In genomic region chr11:62399868-62400245, GRCh38 we compare ENCODE assay signal across 20 cellular contexts. TPM values are rescaled to one million over a fixed set of nuclear protein-coding genes. Genes with fewer than 3 reads are reported as not detected.
DNase-seq lines count a peak whose midpoint lies in the region; ATAC-seq, FAIRE-seq and TF ChIP-seq lines count a peak whose summit lies in the region.
"Had no signal": no experiment of that assay in that cellular context is flagged by ENCODE, and none has a peak within 500 bp of the region (broad histone marks: within the 10 kb centered on the region; RNA-seq: fewer than 3 reads in every experiment).

No MANE protein-coding gene starts in this region.

- H3K36me3 Mint-ChIP-seq in activated T-cell treated with anti-CD3 and anti-CD28 coated beads, Interleukin-2, amount 50 U/mL, for 24 hours (ENCODE audit: low read depth) = peaks cover 2% of the 10 kb centered on the region

- FAIRE-seq in kidney (lab: Jason Lieb, UNC) = no peak
- FAIRE-seq: A204.1 had no signal

- H2BK15ac ChIP-seq in mesendoderm (replicated peaks; ENCODE audit: low read depth) = no peak overlapping the region

- H4K5ac ChIP-seq in mesendoderm (ENCODE audit: low read length) = no peak overlapping the region

- H3K27ac ChIP-seq in heart left ventricle = peak overlapping the region in 11 of 12 donors; percentile 7 to 85 (median 63)
- H3K27ac ChIP-seq in ovary = peak overlapping the region; percentile 49 to 79
- peak overlapping the region; percentile 87 for H3K27ac ChIP-seq in vagina
- H3K27ac ChIP-seq in kidney (ENCODE audit: low read depth in 2 of 2, low read length in 2 of 2) = no peak overlapping the region
- no peak overlapping the region for H3K27ac ChIP-seq in mesendoderm (ENCODE audit: low read depth, low read length)
- H3K27ac ChIP-seq: parathyroid adenoma had no signal

- H3K4me1 ChIP-seq in heart left ventricle (peaks cover 6 to 80% (median 60%) of the 10 kb centered on the region in 12 donors), ovary (ENCODE audit: insufficient read depth) (peaks cover 49% of the 10 kb centered on the region), vagina (peaks cover 87% of the 10 kb centered on the region), kidney (ENCODE audit: control insufficient read depth in 1 of 2, insufficient read depth in 1 of 2, low read depth in 1 of 2, low read length in 2 of 2) (peaks cover 0 to 23% of the 10 kb centered on the region in 2 donors), mesendoderm (ENCODE audit: control insufficient read depth, low read depth, low read length) (peaks cover 3% of the 10 kb centered on the region)

- TF ChIP-seq POLR2A in heart left ventricle (IDR thresholded peaks at IDR 0.05) = no peak
- no peak for TF ChIP-seq POLR2A in ovary (IDR thresholded peaks at IDR 0.05)
- no peak for TF ChIP-seq POLR2A in vagina (IDR thresholded peaks at IDR 0.05)

- no peak overlapping the region for H3K56ac ChIP-seq in mesendoderm (ENCODE audit: low read length)

- H3K79me2 ChIP-seq in mesendoderm (ENCODE audit: control insufficient read depth, insufficient read depth, low read length) = no peaks in the 10 kb centered on the region
- H3K79me2 ChIP-seq: parathyroid adenoma had no signal

- TF ChIP-seq CTCF in heart left ventricle (IDR thresholded peaks at IDR 0.05) = no peak
- no peak for TF ChIP-seq CTCF in ovary (IDR thresholded peaks at IDR 0.05)
- TF ChIP-seq CTCF in vagina (IDR thresholded peaks at IDR 0.05) = no peak
- TF ChIP-seq CTCF in kidney (IDR thresholded peaks at IDR 0.05; ENCODE audit: borderline replicate concordance, extremely low read depth, insufficient read depth) = no peak

- H3K9me3 Mint-ChIP-seq in activated T-cell treated with anti-CD3 and anti-CD28 coated beads, Interleukin-2, amount 50 U/mL, for 24 hours = no peaks in the 10 kb centered on the region
- H3K9me3 Mint-ChIP-seq: GM23338 had no signal

- H3K79me1 ChIP-seq in mesendoderm (ENCODE audit: low read length) = no peaks in the 10 kb centered on the region

- no peak overlapping the region for H3K4me3 Mint-ChIP-seq in activated T-cell treated with anti-CD3 and anti-CD28 coated beads, Interleukin-2, amount 50 U/mL, for 24 hours
- H3K4me3 Mint-ChIP-seq: GM23338 had no signal

- H3K23ac ChIP-seq in mesendoderm (ENCODE audit: low read length) = no peak overlapping the region

- no peak overlapping the region for H2AK5ac ChIP-seq in mesendoderm (ENCODE audit: low read length)

- ATAC-seq in heart left ventricle = peak in 2 of 4 donors; percentile 5 to 15
- no peak for ATAC-seq in HG03025 (IDR thresholded peaks at IDR 0.05; ENCODE audit: low FRiP score, unreplicated experiment)
- ATAC-seq: GM23338 had no signal

- DNase-seq in activated T-cell treated with anti-CD3 and anti-CD28 coated beads, Interleukin-2, amount 50 U/mL, for 24 hours = no peak
- no peak for DNase-seq in activated T-cell treated with anti-CD3 and anti-CD28 coated beads, Interleukin-2, amount 50 U/mL, for 48 hours
- DNase-seq in heart left ventricle (peak in 1 of 5 donors; percentile 63), ovary (peak in 4 of 5 donors; percentile 48 to 75 (median 63)), vagina (ENCODE audit: extremely low spot score in 2 of 2) (no peak), kidney (no peak), mesendoderm (no peak)
- DNase-seq: activated CD4-positive, alpha-beta T cell treated with anti-CD3 and anti-CD28 coated beads, Interleukin-2, amount 50 U/mL, for 48 hours; activated naive CD4-positive, alpha-beta T cell treated with anti-CD3 and anti-CD28 coated beads, Interleukin-2, amount 50 U/mL, for 16 hours; DMS 273 treated with DMSO at 0.1 percent for 48 hours; left colon; stimulated activated CD4-positive, alpha-beta T cell treated with anti-CD3 and anti-CD28 coated beads, Interleukin-4, amount 100 ng/mL, for 24 hours; stimulated activated naive CD4-positive, alpha-beta T cell treated with Interleukin-2 at 50 U/mL for 16 hours; T-helper 9 cell had no signal

- H4K8ac ChIP-seq in mesendoderm (ENCODE audit: low read depth, low read length) = no peak overlapping the region

- H3K36me3 ChIP-seq in heart left ventricle (no peaks in the 10 kb centered on the region), ovary (no peaks in the 10 kb centered on the region), vagina (no peaks in the 10 kb centered on the region), kidney (ENCODE audit: control insufficient read depth in 1 of 2, insufficient read depth in 2 of 2, low read length in 2 of 2) (no peaks in the 10 kb centered on the region), mesendoderm (ENCODE audit: control insufficient read depth, insufficient read depth, low read length) (no peaks in the 10 kb centered on the region)

- no peaks in the 10 kb centered on the region for H3K9me3 ChIP-seq in heart left ventricle
- no peaks in the 10 kb centered on the region for H3K9me3 ChIP-seq in ovary
- H3K9me3 ChIP-seq in vagina = no peaks in the 10 kb centered on the region
- H3K9me3 ChIP-seq in kidney (ENCODE audit: control insufficient read depth in 1 of 2, low read length in 2 of 2) = no peaks in the 10 kb centered on the region

- 35 to 66% (median 53%) methylated on average over 7 of the region's 7 CpGs for WGBS in heart left ventricle, 4 donors
- 9 to 16% (median 10%) methylated on average over 7 of the region's 7 CpGs for WGBS in ovary, 3 donors
- WGBS in mesendoderm (ENCODE audit: extremely low coverage, insufficient coverage, low lambda C conversion rate) = no CpG with 5 or more reads among the region's 7 CpGs

- no peak for TF ChIP-seq EP300 in ovary (IDR thresholded peaks at IDR 0.05)

- no peak overlapping the region for H2BK120ac ChIP-seq in mesendoderm (ENCODE audit: low read depth, low read length)

- H3K18ac ChIP-seq in mesendoderm (ENCODE audit: low read length) = no peak overlapping the region

- intact Hi-C loops in heart left ventricle (cut with DNase I) = loop anchor here (5.0 to 10.0 kb wide), 8 partner anchors 142 to 465 kb away; partner anchors contain the start of gene AHNAK (in 2 of the 10)
- intact Hi-C loops in ovary (cut with DNase I) = loop anchor here in 3 of 4 donors (2.0 to 10.0 kb wide), 6 partner anchors 142 to 455 kb away; partner anchors contain the start of genes LBHD1 (in 1 of the 3), LRRN4CL (in 1 of the 3), UBXN1 (in 1 of the 3) and UQCC3 (in 1 of the 3)
- intact Hi-C loops in vagina (cut with DNase I) = loop anchor here (2.0 to 10.0 kb wide), 2 partner anchors 145 to 305 kb away; partner anchors contain the start of genes BSCL2 and GNG3
- intact Hi-C loops in kidney (cut with DNase I) = loop anchor here (10.0 kb wide), 1 partner anchor 295 kb away; no protein-coding TSS in a partner anchor

- no peak overlapping the region for H3K4ac ChIP-seq in mesendoderm (ENCODE audit: low read depth, low read length)

- no peaks in the 10 kb centered on the region for H3K27me3 Mint-ChIP-seq in activated T-cell treated with anti-CD3 and anti-CD28 coated beads, Interleukin-2, amount 50 U/mL, for 24 hours

- H3K4me3 ChIP-seq in heart left ventricle = no peak overlapping the region
- H3K4me3 ChIP-seq in ovary = no peak overlapping the region
- peak overlapping the region in 1 of 2 donors; percentile 3 for H3K4me3 ChIP-seq in vagina
- no peak overlapping the region for H3K4me3 ChIP-seq in kidney (ENCODE audit: low read length in 2 of 2)
- H3K4me3 ChIP-seq in mesendoderm (ENCODE audit: low read length) = no peak overlapping the region
- H3K4me3 ChIP-seq: GM23338 had no signal

- no peak overlapping the region for H2BK5ac ChIP-seq in mesendoderm (ENCODE audit: low read length)

- no peak overlapping the region for H3K4me2 ChIP-seq in mesendoderm (ENCODE audit: low read length)
- H3K4me2 ChIP-seq: GM23338 had no signal

- peak overlapping the region; percentile 52 for H3K27ac Mint-ChIP-seq in activated T-cell treated with anti-CD3 and anti-CD28 coated beads, Interleukin-2, amount 50 U/mL, for 24 hours
- H3K27ac Mint-ChIP-seq: GM23338 had no signal

- H3K9ac ChIP-seq in kidney (ENCODE audit: low read length in 2 of 2) (no peak overlapping the region), mesendoderm (ENCODE audit: low read length) (no peak overlapping the region)
- H3K9ac ChIP-seq: parathyroid adenoma had no signal

- H3K27me3 ChIP-seq in heart left ventricle = no peaks in the 10 kb centered on the region
- H3K27me3 ChIP-seq in ovary = no peaks in the 10 kb centered on the region
- H3K27me3 ChIP-seq in vagina = no peaks in the 10 kb centered on the region
- no peaks in the 10 kb centered on the region for H3K27me3 ChIP-seq in mesendoderm (ENCODE audit: insufficient read depth, low read length, poor library complexity)

- H3K4me1 Mint-ChIP-seq in activated T-cell treated with anti-CD3 and anti-CD28 coated beads, Interleukin-2, amount 50 U/mL, for 24 hours (ENCODE audit: low read depth) = peaks cover 29% of the 10 kb centered on the region

RNA-seq across cellular contexts. Expression of gene SCGB1A1, which starts 19.0 kb away (rescaled TPM):
- total RNA-seq in heart left ventricle (not detected), ovary (10 to 100 TPM in 1 of 7 donors, 1 to 10 TPM in 1, not detected in 5; 1.8 to 11.6 TPM), vagina (not detected), kidney (not detected)
- polyA plus RNA-seq in heart left ventricle (not detected), ovary (not detected), kidney (ENCODE audit: insufficient read depth, low read depth, low replicate concordance) (not detected)
- polyA plus RNA-seq in mesendoderm (2013, experiment 1 of 2) = not detected
- not detected for polyA plus RNA-seq in mesendoderm (2013, experiment 2 of 2)
- total RNA-seq: glomerular endothelial cell, GM23338, HT-29, left colon had no signal
- polyA plus RNA-seq: GM23338 had no signal

Comparison
In these comparisons a context has a peak if more than half of its experiments do, and no peak if none do; other contexts are left out.
1. DNase-seq: peak in ovary (4 of 5); none in activated T-cell treated with anti-CD3 and anti-CD28 coated beads, Interleukin-2, amount 50 U/mL, for 24 hours (single experiment), activated T-cell treated with anti-CD3 and anti-CD28 coated beads, Interleukin-2, amount 50 U/mL, for 48 hours (0 of 2), vagina (0 of 2), kidney (single experiment) and mesendoderm (single experiment).
2. H3K27ac ChIP-seq: peak in heart left ventricle (11 of 12), ovary (2 of 2) and vagina (single experiment); none in kidney (0 of 2) and mesendoderm (single experiment).